In the genomic region with DNA sequence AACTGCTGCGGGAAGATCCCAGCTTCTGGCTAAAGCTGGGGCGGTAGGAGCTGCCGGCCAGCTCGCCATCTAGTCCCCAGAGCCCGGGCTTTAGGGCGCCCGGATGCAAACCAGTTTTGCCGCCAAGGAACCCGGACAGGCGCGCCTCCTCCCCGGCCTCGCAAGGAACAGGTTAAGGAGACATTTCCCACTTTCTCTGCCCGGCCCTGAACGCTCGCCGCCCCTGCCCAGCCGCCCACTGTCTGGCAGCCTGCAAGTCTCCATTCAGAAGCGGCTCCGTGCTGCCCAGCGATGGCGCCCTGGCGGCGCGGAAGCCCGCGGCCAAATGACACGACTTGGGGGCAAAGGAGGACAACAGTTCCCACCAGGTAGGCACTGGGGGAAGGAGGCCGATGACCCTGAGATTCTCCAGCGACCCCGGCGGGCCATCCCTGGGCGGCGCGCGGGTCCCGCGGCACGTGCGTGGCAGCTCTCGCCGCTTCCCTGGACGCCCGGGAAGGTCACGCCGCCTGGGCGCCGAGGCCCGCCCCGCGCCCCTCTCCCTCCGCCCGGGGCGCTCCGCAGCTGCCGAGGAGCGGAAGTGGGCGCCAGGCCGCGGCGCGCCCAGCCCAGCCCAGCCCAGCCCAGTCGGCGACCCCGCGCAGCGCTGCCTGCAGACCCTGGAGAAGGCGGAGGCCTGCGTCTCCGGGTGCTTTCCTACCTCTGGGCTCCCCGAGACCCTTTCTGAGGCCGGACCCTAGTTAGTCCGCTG, we compare ENCODE assay signal across 8 cellular contexts. TPM values are rescaled to one million over a fixed set of nuclear protein-coding genes. Genes with fewer than 3 reads are reported as not detected.
DNase-seq lines count a peak whose midpoint lies in the region; ATAC-seq and TF ChIP-seq lines count a peak whose summit lies in the region.

No MANE protein-coding gene starts in this region.

- H3K27me3 Mint-ChIP-seq in endothelial cell (ENCODE audit: unreplicated experiment) = peaks cover 21% of the 10 kb centered on the region

- H3K27ac ChIP-seq in SJSA1 (peak overlapping the region; percentile 97), aorta (ENCODE audit: low read depth in 1 of 2, low read length in 2 of 2) (no peak overlapping the region)

- no peaks in the 10 kb centered on the region for H3K9me3 Mint-ChIP-seq in endothelial cell (ENCODE audit: unreplicated experiment)

- ATAC-seq in GM18520 (IDR thresholded peaks at IDR 0.05; ENCODE audit: unreplicated experiment) (peak; percentile 60), HG03095 (IDR thresholded peaks at IDR 0.05; ENCODE audit: unreplicated experiment) (peak; percentile 59), aorta (ENCODE audit: low FRiP score) (peak; percentile 74)

- 0 out of 2 replicates have a peak, but pooled peaks cover 3% of the 10 kb centered on the region for H3K9me3 ChIP-seq in SJSA1 (replicated peaks)
- H3K9me3 ChIP-seq in mononuclear cell (ENCODE audit: low read depth, low read length) = no peaks in the 10 kb centered on the region
- no peaks in the 10 kb centered on the region for H3K9me3 ChIP-seq in aorta (ENCODE audit: control insufficient read depth, low read length)

- intact Hi-C loops in aorta (cut with DNase I) = no loop called here

- no peaks in the 10 kb centered on the region for H3K27me3 ChIP-seq in SJSA1 (replicated peaks)
- peaks cover 11% of the 10 kb centered on the region for H3K27me3 ChIP-seq in mononuclear cell (ENCODE audit: insufficient read depth, low read length)
- H3K27me3 ChIP-seq in aorta (ENCODE audit: control insufficient read depth in 1 of 2, insufficient read depth in 2 of 2, low read length in 1 of 2) = no peaks in the 10 kb centered on the region

- H3K4me1 ChIP-seq in SJSA1 (replicated peaks) = peaks cover 25% of the 10 kb centered on the region
- peaks cover 15% of the 10 kb centered on the region for H3K4me1 ChIP-seq in mononuclear cell (ENCODE audit: insufficient read depth, low read length)
- no peaks in the 10 kb centered on the region for H3K4me1 ChIP-seq in aorta (ENCODE audit: control insufficient read depth in 1 of 2, insufficient read depth in 2 of 2, low read length in 2 of 2)

- H3K36me3 ChIP-seq in SJSA1 = peaks cover 4% of the 10 kb centered on the region; the same call in 1 of the 2 replicates
- no peaks in the 10 kb centered on the region for H3K36me3 ChIP-seq in aorta (ENCODE audit: control insufficient read depth in 1 of 2, insufficient read depth in 2 of 2, low read length in 1 of 2)

- no peak for TF ChIP-seq CTCF in endothelial cell (IDR thresholded peaks at IDR 0.05; ENCODE audit: unreplicated experiment)

- H3K4me1 Mint-ChIP-seq in endothelial cell (ENCODE audit: unreplicated experiment) = peaks cover 36% of the 10 kb centered on the region

- peaks cover 32% of the 10 kb centered on the region for H3K36me3 Mint-ChIP-seq in endothelial cell (ENCODE audit: low read depth, unreplicated experiment)

- DNase-seq in AG20443 (ENCODE audit: low spot score) (peak; percentile 38), SJSA1 (ENCODE audit: low read depth in 1 of 2, low spot score in 2 of 2) (peak; percentile 53 to 75), endothelial cell (ENCODE audit: low spot score) (peak; percentile 54), aorta (peak; percentile 60 to 81)
- no peak for DNase-seq in activated CD4-positive, CD25-positive, alpha-beta regulatory T cell treated with anti-CD3 and anti-CD28 coated beads, Interleukin-2, amount 50 U/mL, for 72 hours

- 3 to 4% methylated on average over 43 to 73 of the region's 73 CpGs for WGBS in aorta, 2 donors

- H3K4me3 ChIP-seq in SJSA1 (peak overlapping the region; percentile 76), mononuclear cell (ENCODE audit: low read length) (peak overlapping the region; percentile 35), aorta (ENCODE audit: low read length in 2 of 2) (peak overlapping the region; percentile 5 to 32)

- H3K27ac Mint-ChIP-seq in endothelial cell (ENCODE audit: unreplicated experiment) = peak overlapping the region; percentile 99

- peak overlapping the region; percentile 92 for H3K4me3 Mint-ChIP-seq in endothelial cell (ENCODE audit: unreplicated experiment)

RNA-seq across cellular contexts. Expression of gene HNRNPA1L2, which starts 42.2 kb away (rescaled TPM):
- total RNA-seq in SJSA1 (2014; rRNA removed; shearing (Covaris generic)) = 2.7 and 4.0 TPM in 2 replicates
- total RNA-seq in endothelial cell (ENCODE audit: unreplicated experiment) (40.4 TPM), mononuclear cell (8.2 TPM), aorta (1 to 10 TPM; 5.0 to 9.9 TPM)
- polyA plus RNA-seq in aorta = 10 to 100 TPM in 1 of 2 donors, 1 to 10 TPM in 1; 6.9 to 14.4 TPM

RNA-seq across cellular contexts. Expression of gene SUGT1, which starts 52.6 kb away (rescaled TPM):
- total RNA-seq in SJSA1 (2014; rRNA removed; shearing (Covaris generic)) = 49.8 and 52.8 TPM in 2 replicates
- 71.8 TPM for total RNA-seq in endothelial cell (ENCODE audit: unreplicated experiment)
- total RNA-seq in mononuclear cell = 14.9 TPM
- total RNA-seq in aorta = 10 to 100 TPM; 44.2 to 44.4 TPM
- 10 to 100 TPM; 30.2 to 36.4 TPM for polyA plus RNA-seq in aorta

Comparison
In these comparisons a context has a peak if more than half of its experiments do, and no peak if none do; other contexts are left out.
1. H3K4me3 ChIP-seq: peak in every context shown above with its lines; median percentile 76 in SJSA1; 35 in mononuclear cell; 18 in aorta.